ENCODE assay signal across 37 cellular contexts in the genomic region with DNA sequence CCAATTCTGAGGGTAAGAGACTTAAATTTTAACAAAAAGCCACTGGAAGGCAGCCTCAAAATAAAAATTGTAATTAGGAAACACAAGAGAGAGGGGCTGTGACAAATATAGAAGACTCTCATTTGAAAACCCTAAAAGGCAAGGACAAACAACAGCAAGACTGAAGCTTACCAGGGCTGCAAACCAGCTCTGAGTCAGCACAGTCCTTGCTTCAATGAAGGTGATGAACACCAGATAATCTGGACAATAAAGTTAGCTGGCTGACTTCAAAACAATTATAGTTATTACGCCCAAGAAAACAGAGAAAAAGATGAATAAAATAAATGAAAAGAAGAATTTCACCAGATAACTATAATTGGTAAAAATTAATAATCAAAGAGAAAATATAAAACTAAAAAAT.
"Had no signal": no experiment of that assay in that cellular context is flagged by ENCODE, and none has a peak within 500 bp of the region (broad histone marks: within the 10 kb centered on the region; RNA-seq: fewer than 3 reads in every experiment).

No MANE protein-coding gene starts in this region.

- H3K36me3 ChIP-seq: adrenal gland, brain microvascular endothelial cell, breast epithelium had no signal

- H3K36me3 Mint-ChIP-seq: activated CD4-positive, alpha-beta memory T cell treated with anti-CD3 and anti-CD28 coated beads for 36 hours; activated naive CD4-positive, alpha-beta T cell treated with anti-CD3 and anti-CD28 coated beads, Interleukin-2, amount 50 U/mL, for 72 hours; activated naive CD8-positive, alpha-beta T cell treated with anti-CD3 and anti-CD28 coated beads for 36 hours had no signal

- H3K27ac Mint-ChIP-seq: activated B cell treated with CpG ODN at 0.5 μM for 24 hours; activated CD4-positive, alpha-beta memory T cell treated with anti-CD3 and anti-CD28 coated beads for 36 hours; activated CD4-positive, alpha-beta T cell treated with anti-CD3 and anti-CD28 coated beads, Interleukin-2, amount 10 ng/mL, durations not matched to agents 24 days and 14 days; activated CD8-positive, alpha-beta T cell treated with anti-CD3 and anti-CD28 coated beads for 36 hours; activated naive CD4-positive, alpha-beta T cell treated with anti-CD3 and anti-CD28 coated beads for 36 hours; activated naive CD4-positive, alpha-beta T cell treated with anti-CD3 and anti-CD28 coated beads, Interleukin-2, amount 50 U/mL, for 72 hours; activated naive CD8-positive, alpha-beta T cell treated with anti-CD3 and anti-CD28 coated beads for 36 hours; activated T-cell treated with anti-CD3 and anti-CD28 coated beads, Interleukin-2, amount 50 U/mL, for 72 hours; activated T-helper 1 cell treated with anti-CD3 and anti-CD28 coated beads, Interleukin-12 subunit alpha, Interleukin-12 subunit beta, Interleukin-2, Interleukin-4 antibody, amounts not matched to agents 30 ng/mL and 10 ng/mL and 1 ng/mL, durations not matched to agents 14 hours and 24 hours and 36 hours; activated T-helper 17 cell treated with anti-CD3 and anti-CD28 coated beads, Interleukin-2, amount 50 U/mL, for 72 hours; T-helper 1 cell treated with Interleukin-12 subunit alpha and Interleukin-12 subunit beta and Interleukin-4 antibody, amounts not matched to agents 30 μg/mL and 1 μg/mL, for 36 hours; T-helper 2 cell treated with Interferon-gamma antibody and Interleukin-4, amounts not matched to agents 5 μg/mL and 100 μg/mL, for 36 hours had no signal

- DNase-seq: activated B cell treated with CpG ODN at 0.5 μM for 24 hours; activated CD4-positive, alpha-beta memory T cell treated with anti-CD3 and anti-CD28 coated beads for 36 hours; activated CD4-positive, alpha-beta T cell treated with anti-CD3 and anti-CD28 coated beads for 4 hours; activated CD4-positive, alpha-beta T cell treated with anti-CD3 and anti-CD28 coated beads, Interleukin-2, amount 50 U/mL, for 1 hour; activated CD4-positive, alpha-beta T cell treated with anti-CD3 and anti-CD28 coated beads, Interleukin-2, amount 50 U/mL, for 4 hours; activated CD4-positive, CD25-positive, alpha-beta regulatory T cell treated with anti-CD3 and anti-CD28 coated beads, Interleukin-2, amount 50 U/mL, for 72 hours; activated CD8-positive, alpha-beta memory T cell treated with anti-CD3 and anti-CD28 coated beads, Interleukin-2, amount 50 U/mL, for 4 hours; activated CD8-positive, alpha-beta T cell treated with anti-CD3 and anti-CD28 coated beads for 36 hours; activated effector memory CD4-positive, alpha-beta T cell treated with anti-CD3 and anti-CD28 coated beads, Interleukin-2, amount 50 U/mL, for 16 hours; activated gamma-delta T cell treated with Interleukin-2 at 50 U/mL for 16 hours; activated naive CD4-positive, alpha-beta T cell; activated naive CD4-positive, alpha-beta T cell treated with anti-CD3 and anti-CD28 coated beads for 36 hours; activated naive CD4-positive, alpha-beta T cell treated with anti-CD3 and anti-CD28 coated beads, Interleukin-2, amount 50 U/mL, for 16 hours; activated naive CD8-positive, alpha-beta T cell treated with anti-CD3 and anti-CD28 coated beads for 36 hours; activated T-cell treated with anti-CD3 and anti-CD28 coated beads for 4 hours; activated T-cell treated with anti-CD3 and anti-CD28 coated beads, Interleukin-2, amount 50 U/mL, for 1 hour; activated T-cell treated with anti-CD3 and anti-CD28 coated beads, Interleukin-2, amount 50 U/mL, for 4 hours; activated T-cell treated with anti-CD3 and anti-CD28 coated beads, Interleukin-2, amount 50 U/mL, for 72 hours; adrenal gland; amniotic stem cell; aorta; body of pancreas; brain microvascular endothelial cell; central memory CD4-positive, alpha-beta T cell; T-helper 1 cell; T-helper 2 cell; T-helper 9 cell had no signal

- H3K4me3 Mint-ChIP-seq: activated B cell treated with CpG ODN at 0.5 μM for 24 hours; activated CD4-positive, alpha-beta memory T cell treated with anti-CD3 and anti-CD28 coated beads for 36 hours; activated CD4-positive, alpha-beta T cell treated with anti-CD3 and anti-CD28 coated beads, Interleukin-2, amount 10 ng/mL, durations not matched to agents 24 days and 14 days; activated CD8-positive, alpha-beta T cell treated with anti-CD3 and anti-CD28 coated beads for 36 hours; activated naive CD4-positive, alpha-beta T cell treated with anti-CD3 and anti-CD28 coated beads for 36 hours; activated naive CD8-positive, alpha-beta T cell treated with anti-CD3 and anti-CD28 coated beads for 36 hours; activated T-cell treated with anti-CD3 and anti-CD28 coated beads, Interleukin-2, amount 50 U/mL, for 4 hours; activated T-cell treated with anti-CD3 and anti-CD28 coated beads, Interleukin-2, amount 50 U/mL, for 72 hours; activated T-helper 1 cell treated with anti-CD3 and anti-CD28 coated beads, Interleukin-12 subunit alpha, Interleukin-12 subunit beta, Interleukin-2, Interleukin-4 antibody, amounts not matched to agents 30 ng/mL and 10 ng/mL and 1 ng/mL, durations not matched to agents 14 hours and 24 hours and 36 hours; activated T-helper 17 cell treated with anti-CD3 and anti-CD28 coated beads, Interleukin-2, amount 50 U/mL, for 72 hours; T-helper 1 cell treated with Interleukin-12 subunit alpha and Interleukin-12 subunit beta and Interleukin-4 antibody, amounts not matched to agents 30 μg/mL and 1 μg/mL, for 36 hours; T-helper 2 cell treated with Interferon-gamma antibody and Interleukin-4, amounts not matched to agents 5 μg/mL and 100 μg/mL, for 36 hours had no signal

- H3K27ac ChIP-seq: adrenal gland, body of pancreas, brain microvascular endothelial cell, breast epithelium, VCaP had no signal

- H3K9me3 ChIP-seq: adrenal gland, body of pancreas, breast epithelium had no signal

- H3K27me3 ChIP-seq: adrenal gland, body of pancreas, brain microvascular endothelial cell, breast epithelium had no signal

- H3K4me1 ChIP-seq: adrenal gland, body of pancreas, breast epithelium had no signal

- H3K9me3 Mint-ChIP-seq: activated B cell treated with CpG ODN at 0.5 μM for 24 hours; activated CD4-positive, alpha-beta T cell treated with anti-CD3 and anti-CD28 coated beads, Interleukin-2, amount 10 ng/mL, durations not matched to agents 24 days and 14 days; activated CD8-positive, alpha-beta T cell treated with anti-CD3 and anti-CD28 coated beads for 36 hours; activated naive CD8-positive, alpha-beta T cell treated with anti-CD3 and anti-CD28 coated beads for 36 hours; activated T-cell treated with anti-CD3 and anti-CD28 coated beads, Interleukin-2, amount 50 U/mL, for 4 hours; activated T-cell treated with anti-CD3 and anti-CD28 coated beads, Interleukin-2, amount 50 U/mL, for 72 hours; activated T-helper 1 cell treated with anti-CD3 and anti-CD28 coated beads, Interleukin-12 subunit alpha, Interleukin-12 subunit beta, Interleukin-2, Interleukin-4 antibody, amounts not matched to agents 30 ng/mL and 10 ng/mL and 1 ng/mL, durations not matched to agents 14 hours and 24 hours and 36 hours; activated T-helper 17 cell treated with anti-CD3 and anti-CD28 coated beads, Interleukin-2, amount 50 U/mL, for 72 hours; T-helper 1 cell treated with Interleukin-12 subunit alpha and Interleukin-12 subunit beta and Interleukin-4 antibody, amounts not matched to agents 30 μg/mL and 1 μg/mL, for 36 hours; T-helper 2 cell treated with Interferon-gamma antibody and Interleukin-4, amounts not matched to agents 5 μg/mL and 100 μg/mL, for 36 hours had no signal

- ATAC-seq: activated CD8-positive, alpha-beta T cell treated with anti-CD3 and anti-CD28 coated beads for 36 hours; activated naive CD4-positive, alpha-beta T cell treated with anti-CD3 and anti-CD28 coated beads, Interleukin-2, amount 50 U/mL, for 72 hours; activated T-cell treated with anti-CD3 and anti-CD28 coated beads, Interleukin-2, amount 50 U/mL, for 4 hours; activated T-cell treated with anti-CD3 and anti-CD28 coated beads, Interleukin-2, amount 50 U/mL, for 72 hours; activated T-helper 17 cell treated with anti-CD3 and anti-CD28 coated beads, Interleukin-2, amount 50 U/mL, for 72 hours; body of pancreas had no signal

- FAIRE-seq: astrocyte, TTC549 had no signal

- H3K4me1 Mint-ChIP-seq: activated B cell treated with CpG ODN at 0.5 μM for 24 hours; activated CD4-positive, alpha-beta T cell treated with anti-CD3 and anti-CD28 coated beads, Interleukin-2, amount 10 ng/mL, durations not matched to agents 24 days and 14 days; activated naive CD8-positive, alpha-beta T cell treated with anti-CD3 and anti-CD28 coated beads for 36 hours; activated T-helper 17 cell treated with anti-CD3 and anti-CD28 coated beads, Interleukin-2, amount 50 U/mL, for 72 hours had no signal

- H3K4me3 ChIP-seq: adrenal gland, body of pancreas, breast epithelium had no signal
